In genomic region chr2:95063401-95063958, GRCh38 we compare ENCODE assay signal across 11 cellular contexts.
DNase-seq lines count a peak whose midpoint lies in the region; ATAC-seq, FAIRE-seq and TF ChIP-seq lines count a peak whose summit lies in the region.
"Had no signal": no experiment of that assay in that cellular context is flagged by ENCODE, and none has a peak within 500 bp of the region (broad histone marks: within the 10 kb centered on the region; RNA-seq: fewer than 3 reads in every experiment).

No MANE protein-coding gene starts in this region.

- no peaks in the 10 kb centered on the region for H3K27me3 ChIP-seq in BLaER1
- H3K27me3 ChIP-seq: testis had no signal

- peaks cover 10 to 45% of the 10 kb centered on the region in 2 donors for H3K27me3 Mint-ChIP-seq in effector memory CD8-positive, alpha-beta T cell

- H3K9me3 Mint-ChIP-seq in effector memory CD8-positive, alpha-beta T cell: no peaks in the 10 kb centered on the region

- H3K36me3 ChIP-seq in BLaER1: no peaks in the 10 kb centered on the region

- H3K9me3 ChIP-seq in BLaER1: no peaks in the 10 kb centered on the region
- H3K9me3 ChIP-seq: testis had no signal

- ATAC-seq in GM19025 (IDR thresholded peaks at IDR 0.05; ENCODE audit: low read depth, unreplicated experiment) (peak; percentile 33), HG02763 (IDR thresholded peaks at IDR 0.05; ENCODE audit: unreplicated experiment) (peak; percentile 30)
- ATAC-seq in effector memory CD8-positive, alpha-beta T cell (replicated peaks): no peak

- no peaks in the 10 kb centered on the region for H4K20me1 ChIP-seq in BLaER1

- H3K9ac ChIP-seq in BLaER1: no peak overlapping the region

- no peak for TF ChIP-seq CTCF in D721Med (IDR thresholded peaks at IDR 0.05; ENCODE audit: insufficient read depth, missing control alignments)

- peaks cover under 1% of the 10 kb centered on the region for H3K36me3 Mint-ChIP-seq in effector memory CD8-positive, alpha-beta T cell (ENCODE audit: insufficient read depth)

- no peak for FAIRE-seq in D721Med (lab: Jason Lieb, UNC)

- peak overlapping the region; percentile 33 for H3K4me2 ChIP-seq in BLaER1

- H3K4me3 Mint-ChIP-seq in effector memory CD8-positive, alpha-beta T cell: no peak overlapping the region

- peak overlapping the region in 1 of 2 donors; percentile 2 for H3K27ac Mint-ChIP-seq in effector memory CD8-positive, alpha-beta T cell

- peak; percentile 34 for DNase-seq in activated CD8-positive, alpha-beta memory T cell treated with anti-CD3 and anti-CD28 coated beads, Interleukin-2, amount 50 U/mL, for 48 hours
- no peak for DNase-seq in effector memory CD8-positive, alpha-beta T cell
- no peak for DNase-seq in HuH-7.5 (ENCODE audit: low spot score)
- no peak for DNase-seq in NCI-H2029 treated with DMSO at 0.1 percent for 48 hours (lab: John Stamatoyannopoulos, UW)
- DNase-seq in D721Med (ENCODE audit: insufficient read length, low spot score): no peak
- DNase-seq: amygdala, testis had no signal

- H3K4me1 ChIP-seq in BLaER1: peaks cover 41% of the 10 kb centered on the region
- H3K4me1 ChIP-seq: testis had no signal

- H3K4me1 Mint-ChIP-seq in effector memory CD8-positive, alpha-beta T cell (ENCODE audit: low read depth in 2 of 2): peaks cover 6 to 11% of the 10 kb centered on the region in 2 donors

- H3K4me3 ChIP-seq in BLaER1: no peak overlapping the region
- H3K4me3 ChIP-seq: testis had no signal

- H3K27ac ChIP-seq in BLaER1: no peak overlapping the region
- H3K27ac ChIP-seq: testis, VCaP had no signal
